ENCODE assay signal across 8 cellular contexts in the genomic region with DNA sequence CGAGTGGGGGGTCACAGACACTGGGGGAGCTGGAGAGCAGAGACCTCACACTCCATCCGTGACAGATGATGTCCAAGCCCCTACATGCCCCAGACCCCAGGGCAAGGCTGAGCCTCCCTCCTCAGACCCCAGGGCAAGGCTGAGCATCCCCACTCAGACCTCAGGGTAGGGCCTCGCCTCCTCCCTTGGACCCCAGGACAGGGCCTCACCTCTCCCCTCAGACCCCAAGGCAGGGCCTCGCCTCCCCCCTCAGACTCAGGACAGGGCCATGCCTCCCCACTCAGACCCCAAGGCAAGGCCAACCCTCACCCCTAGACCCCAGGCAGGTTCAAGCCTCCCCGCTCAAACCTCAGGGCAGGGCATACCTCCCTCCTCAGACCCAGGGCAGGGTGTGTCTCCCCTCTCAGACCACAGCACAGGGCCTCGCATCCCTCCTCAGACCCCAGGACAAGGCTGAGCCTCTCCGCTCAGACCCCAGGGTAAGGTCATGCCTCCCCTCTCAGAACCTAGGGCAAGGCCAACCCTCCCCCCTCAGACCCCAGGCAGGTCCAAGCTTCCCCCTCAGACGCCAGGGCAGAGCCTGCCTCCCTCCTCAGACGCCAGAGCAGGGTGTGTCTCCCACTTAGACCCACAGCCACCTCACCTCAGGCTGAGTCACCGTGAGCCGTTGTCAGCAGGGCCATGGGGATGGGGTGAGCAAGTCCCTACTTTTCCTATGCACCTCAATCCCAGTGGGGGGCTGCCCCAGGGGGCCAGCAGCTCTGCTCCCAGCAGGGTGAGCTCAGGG. TPM values are rescaled to one million over a fixed set of nuclear protein-coding genes. Genes with fewer than 3 reads are reported as not detected.
DNase-seq lines count a peak whose midpoint lies in the region; ATAC-seq and TF ChIP-seq lines count a peak whose summit lies in the region.

No MANE protein-coding gene starts in this region.

- no peak overlapping the region for H3K27ac ChIP-seq in WERI-Rb-1

- H3K27me3 ChIP-seq in MG63: no peaks in the 10 kb centered on the region
- H3K27me3 ChIP-seq in WERI-Rb-1 (ENCODE audit: insufficient read depth, low read depth, severe bottlenecking): no peaks in the 10 kb centered on the region

- no peaks in the 10 kb centered on the region for H3K9me3 ChIP-seq in MG63
- H3K9me3 ChIP-seq in WERI-Rb-1 (ENCODE audit: severe bottlenecking): no peaks in the 10 kb centered on the region

- TF ChIP-seq CTCF in AG09309 (IDR thresholded peaks at IDR 0.05; ENCODE audit: control insufficient read depth, insufficient read depth, low read depth, low read length, missing control alignments): no peak
- no peak for TF ChIP-seq CTCF in WERI-Rb-1 (IDR thresholded peaks at IDR 0.05; ENCODE audit: low read depth, low read length)

- H3K36me3 ChIP-seq in MG63 (no peaks in the 10 kb centered on the region), WERI-Rb-1 (no peaks in the 10 kb centered on the region)

- H3K4me3 ChIP-seq in AG09309 (ENCODE audit: control insufficient read depth, low read depth, low read length): no peak overlapping the region
- H3K4me3 ChIP-seq in MG63: no peak overlapping the region
- no peak overlapping the region for H3K4me3 ChIP-seq in WERI-Rb-1 (ENCODE audit: low read depth, low read length)

- ATAC-seq in HG02885 (IDR thresholded peaks at IDR 0.05; ENCODE audit: poor library complexity, unreplicated experiment): no peak

- DNase-seq in AG09309 (ENCODE audit: low read depth) (peak; percentile 37), MG63 (peak; percentile 69), activated T-cell treated with anti-CD3 and anti-CD28 coated beads for 48 hours (ENCODE audit: low read depth) (peak; percentile 68), iris pigment epithelial cell (ENCODE audit: low read depth) (peak; percentile 59), retina (no peak), WERI-Rb-1 (no peak)
- peak; percentile 43 to 44 for DNase-seq in stimulated activated CD8-positive, alpha-beta memory T cell treated with anti-CD3 and anti-CD28 coated beads, Interleukin-7, amount 100 ng/mL, for 1 hour (ENCODE audit: low read depth in 2 of 2)

RNA-seq across cellular contexts. Expression of a gene that starts 1.7 kb away (rescaled TPM):
- not detected in 2 replicates for total RNA-seq in MG63 (2014; rRNA removed; shearing (Covaris generic); ENCODE audit: low replicate concordance)

RNA-seq across cellular contexts. Expression of a gene that starts 8.8 kb away (rescaled TPM):
- 55.6 and 68.5 TPM in 2 replicates for total RNA-seq in MG63 (2014; rRNA removed; shearing (Covaris generic); ENCODE audit: low replicate concordance)

RNA-seq across cellular contexts. Expression of a gene that starts 41.1 kb away (rescaled TPM):
- not detected in 2 replicates for total RNA-seq in MG63 (2014; rRNA removed; shearing (Covaris generic); ENCODE audit: low replicate concordance)

RNA-seq across cellular contexts. Expression of a gene that starts 47.6 kb away (rescaled TPM):
- not detected in 2 replicates for total RNA-seq in MG63 (2014; rRNA removed; shearing (Covaris generic); ENCODE audit: low replicate concordance)

Comparison
In these comparisons a context has a peak if more than half of its experiments do, and no peak if none do; other contexts are left out.
1. DNase-seq: peak in AG09309 (single experiment), MG63 (single experiment), activated T-cell treated with anti-CD3 and anti-CD28 coated beads for 48 hours (single experiment), iris pigment epithelial cell (single experiment) and stimulated activated CD8-positive, alpha-beta memory T cell treated with anti-CD3 and anti-CD28 coated beads, Interleukin-7, amount 100 ng/mL, for 1 hour (2 of 2); none in retina (single experiment) and WERI-Rb-1 (single experiment).